In genomic region chr3:56811545-56812202, GRCh38 we compare ENCODE assay signal across 14 cellular contexts. TPM values are rescaled to one million over a fixed set of nuclear protein-coding genes. Genes with fewer than 3 reads are reported as not detected.
DNase-seq lines count a peak whose midpoint lies in the region; ATAC-seq and TF ChIP-seq lines count a peak whose summit lies in the region.
"Had no signal": no experiment of that assay in that cellular context is flagged by ENCODE, and none has a peak within 500 bp of the region (broad histone marks: within the 10 kb centered on the region; RNA-seq: fewer than 3 reads in every experiment).

No MANE protein-coding gene starts in this region.

- TF ChIP-seq POLR2A in breast epithelium (IDR thresholded peaks at IDR 0.05) = no peak

- H3K4me2 ChIP-seq in SK-N-SH = no peak overlapping the region

- WGBS in SK-N-SH (ENCODE audit: low lambda C conversion rate) = 75% methylated on average over 5 of the region's 5 CpGs

- TF ChIP-seq RAD21 in SK-N-SH (IDR thresholded peaks at IDR 0.05; ENCODE audit: low read length) = 0 out of 2 replicates have a peak, but pooled peaks have one; percentile 15

- no peaks in the 10 kb centered on the region for H3K27me3 ChIP-seq in breast epithelium
- H3K27me3 ChIP-seq in SK-N-SH (ENCODE audit: insufficient read depth) = no peaks in the 10 kb centered on the region
- H3K27me3 ChIP-seq in foreskin keratinocyte = no peaks in the 10 kb centered on the region

- H3F3A ChIP-seq in SK-N-SH (replicated peaks; ENCODE audit: insufficient read depth) = peaks cover 6% of the 10 kb centered on the region

- no peak overlapping the region for H3K9ac ChIP-seq in SK-N-SH

- H3K27me3 Mint-ChIP-seq in MCF 10A (ENCODE audit: insufficient read depth, unreplicated experiment) = no peaks in the 10 kb centered on the region

- H3K36me3 Mint-ChIP-seq in MCF 10A (ENCODE audit: insufficient read depth, unreplicated experiment) = no peaks in the 10 kb centered on the region

- no peak overlapping the region for H3K27ac Mint-ChIP-seq in MCF 10A (ENCODE audit: low read depth, unreplicated experiment)

- H3K4me1 Mint-ChIP-seq in MCF 10A (ENCODE audit: insufficient read depth, unreplicated experiment) = peaks cover 11% of the 10 kb centered on the region

- no peak for TF ChIP-seq CTCF in breast epithelium (IDR thresholded peaks at IDR 0.05)
- no peak for TF ChIP-seq CTCF in MCF 10A (IDR thresholded peaks at IDR 0.05; ENCODE audit: unreplicated experiment)
- no peak for TF ChIP-seq CTCF in SK-N-SH (IDR thresholded peaks at IDR 0.05)
- TF ChIP-seq CTCF in foreskin keratinocyte (conservative IDR thresholded peaks at IDR 0.05) = no peak
- no peak for TF ChIP-seq CTCF in foreskin fibroblast (IDR thresholded peaks at IDR 0.05; ENCODE audit: low read depth, low read length)

- H3K27ac ChIP-seq in breast epithelium = peak overlapping the region; percentile 60 to 68
- peak overlapping the region in 1 of 2 experiments; percentile 58; a peak in 2 of 4 replicates for H3K27ac ChIP-seq in SK-N-SH (ENCODE audit: low read depth in 2 of 2, low read length in 1 of 2)
- H3K27ac ChIP-seq in foreskin keratinocyte = no peak overlapping the region

- H3K4me1 ChIP-seq in breast epithelium (peaks cover 0 to 25% of the 10 kb centered on the region in 2 donors), SK-N-SH (ENCODE audit: control insufficient read depth in 1 of 2, insufficient read depth in 2 of 2, low read depth in 1 of 2, low read length in 1 of 2) (peaks cover 11% of the 10 kb centered on the region in 2 experiments; a peak in 3 of 4 replicates), foreskin keratinocyte (peaks cover 15% of the 10 kb centered on the region)

- ATAC-seq in foreskin keratinocyte = peak; percentile 39
- no peak for ATAC-seq in GM18502 (IDR thresholded peaks at IDR 0.05; ENCODE audit: poor library complexity, unreplicated experiment)
- ATAC-seq in GM21723 (IDR thresholded peaks at IDR 0.05; ENCODE audit: unreplicated experiment) = no peak
- ATAC-seq in HG02678 (IDR thresholded peaks at IDR 0.05; ENCODE audit: unreplicated experiment) = no peak
- ATAC-seq: left ventricle myocardium superior had no signal

- POLR2A ChIA-PET in MCF 10A (lab: Yijun Ruan, JAX) = interaction anchor here (0.9 kb wide), 1 partner anchor 109 kb away, joined by 4 read pairs; no protein-coding TSS in a partner anchor
- POLR2A ChIA-PET in SK-N-SH (lab: Yijun Ruan, JAX) = interaction anchor here (0.7 kb wide), 1 partner anchor 166 kb away, joined by 3 read pairs; no protein-coding TSS in a partner anchor

- no peak overlapping the region for H3K4me3 Mint-ChIP-seq in MCF 10A (ENCODE audit: unreplicated experiment)

- no peaks in the 10 kb centered on the region for H3K9me2 ChIP-seq in SK-N-SH

- no peaks in the 10 kb centered on the region for H3K9me3 Mint-ChIP-seq in MCF 10A (ENCODE audit: unreplicated experiment)

- no peaks in the 10 kb centered on the region for H4K20me1 ChIP-seq in SK-N-SH (ENCODE audit: insufficient read depth)

- H2AFZ ChIP-seq in SK-N-SH (ENCODE audit: low read depth) = no peak overlapping the region

- no peak; a peak in 1 of 4 replicates for TF ChIP-seq EP300 in SK-N-SH (IDR thresholded peaks at IDR 0.05; ENCODE audit: borderline replicate concordance in 1 of 2, low read depth in 1 of 2, low read length in 1 of 2)

- CTCF ChIA-PET in MCF 10A (lab: Yijun Ruan, JAX) (interaction anchor here (0.8 to 3.5 kb wide), 7 partner anchors 9 to 181 kb away, joined by 3 to 29 read pairs (median 5); partner anchors contain the start of gene ARHGEF3), SK-N-SH (lab: Yijun Ruan, JAX) (interaction anchor here (0.5 to 4.1 kb wide), 10 partner anchors 11 to 340 kb away, joined by 3 to 26 read pairs (median 4); partner anchors contain the start of gene ARHGEF3)

- H3K36me3 ChIP-seq in breast epithelium (no peaks in the 10 kb centered on the region), SK-N-SH (replicated peaks in 1 of 2; ENCODE audit: control insufficient read depth in 1 of 2, insufficient read depth in 2 of 2, low read length in 1 of 2) (no peaks in the 10 kb centered on the region)

- H3K4me3 ChIP-seq in breast epithelium (no peak overlapping the region), SK-N-SH (ENCODE audit: low read depth in 2 of 2, low read length in 1 of 2) (no peak overlapping the region), foreskin fibroblast (ENCODE audit: low read depth in 1 of 2, low read length in 2 of 2) (no peak overlapping the region)

- BruUV-seq in MCF 10A (replicated peaks; lab: Mats Ljungman, UMichigan) = no TSS peak

- H3K9me3 ChIP-seq in breast epithelium (no peaks in the 10 kb centered on the region), SK-N-SH (no peaks in the 10 kb centered on the region)

- DNase-seq in breast epithelium (ENCODE audit: low spot score in 2 of 2) = no peak
- no peak for DNase-seq in MCF 10A (ENCODE audit: unreplicated experiment)
- DNase-seq in SK-N-SH = peak; percentile 44
- no peak for DNase-seq in foreskin keratinocyte
- no peak for DNase-seq in foreskin fibroblast
- DNase-seq: amygdala; GOT3; left ventricle myocardium superior; NCI-H1930; NCI-H524 treated with DMSO at 0.1 percent for 48 hours; stimulated activated CD4-positive, alpha-beta T cell treated with anti-CD3 and anti-CD28 coated beads, Interleukin-2, amount 100 ng/mL, for 24 hours had no signal

- intact Hi-C loops in breast epithelium (cut with DNase I; ENCODE audit: low total_unique reads) = no loop called here
- intact Hi-C loops in MCF 10A (cut with micrococcal nuclease) = no loop called here

- H3K79me2 ChIP-seq in SK-N-SH (ENCODE audit: insufficient read depth) = no peaks in the 10 kb centered on the region

TF ChIP-seq in SK-N-SH, 30 proteins besides CTCF, POLR2A, EP300 and RAD21:
- no peak for TF ChIP-seq USF1 (IDR thresholded peaks at IDR 0.05; ENCODE audit: borderline replicate concordance, low read depth)
- peak; percentile 6; the same call in 1 of the 2 replicates for TF ChIP-seq TCF12 (IDR thresholded peaks at IDR 0.05)
- 0 out of 2 replicates have a peak, but pooled peaks have one; percentile 35 for TF ChIP-seq NFIC (IDR thresholded peaks at IDR 0.05; ENCODE audit: borderline replicate concordance)
- TF ChIP-seq CHD2 (IDR thresholded peaks at IDR 0.05; ENCODE audit: low read length, partially characterized antibody) = peak; percentile 13
- TF ChIP-seq GATA2 (CRISPR knock-in tag; IDR thresholded peaks at IDR 0.05) = peak; percentile 87
- TF ChIP-seq YY1 (IDR thresholded peaks at IDR 0.05; ENCODE audit: low read depth) = no peak
TF ChIP-seq in SK-N-SH: peak in this region for 4.

RNA-seq across cellular contexts. Expression of gene ARHGEF3, which starts 9.9 kb away (rescaled TPM):
- total RNA-seq in breast epithelium = 10 to 100 TPM; 11.0 to 45.4 (median 25.2) TPM
- 10.6 and 13.1 TPM in 2 replicates for total RNA-seq in MCF 10A (2022)
- 5.7 and 5.9 TPM in 2 replicates for polyA plus RNA-seq in SK-N-SH (2012; rRNA removed)
- polyA plus RNA-seq in SK-N-SH (2012; cell fraction: cytosol; rRNA removed) = 5.8 and 6.1 TPM in 2 replicates
- polyA plus RNA-seq in SK-N-SH (2012; cell fraction: nucleus; rRNA removed) = 7.0 and 7.1 TPM in 2 replicates
- 28.1 and 46.1 TPM in 2 replicates for total RNA-seq in foreskin keratinocyte
- 10.5 and 18.4 TPM in 2 replicates for polyA plus RNA-seq in foreskin keratinocyte
